In genomic region chr11:58647866-58648265, GRCh38 we compare ENCODE assay signal across 19 cellular contexts. TPM values are rescaled to one million over a fixed set of nuclear protein-coding genes. Genes with fewer than 3 reads are reported as not detected.
A peak's percentile ranks its signal among the peaks of the same experiment; 100 is the strongest.
DNase-seq lines count a peak whose midpoint lies in the region; ATAC-seq and TF ChIP-seq lines count a peak whose summit lies in the region.
"Had no signal": no experiment of that assay in that cellular context is flagged by ENCODE, and none has a peak within 500 bp of the region (broad histone marks: within the 10 kb centered on the region; RNA-seq: fewer than 3 reads in every experiment).

No MANE protein-coding gene starts in this region.

- peak overlapping the region; percentile 31 for H3K4me2 ChIP-seq in Karpas-422 (ENCODE audit: low read depth, low read length, poor library complexity, severe bottlenecking)

- H3K27me3 Mint-ChIP-seq in stimulated activated memory B cell treated with anti-CD40 and anti-IgM and Interleukin-4, amounts not matched to agents 10 μg/mL and 1 μg/mL and 100 μg/mL, for 72 hours: peaks cover 13% of the 10 kb centered on the region
- peaks cover 45% of the 10 kb centered on the region for H3K27me3 Mint-ChIP-seq in osteocyte (ENCODE audit: unreplicated experiment)
- H3K27me3 Mint-ChIP-seq: naive B cell; stimulated activated naive CD8-positive, alpha-beta T cell treated with anti-CD3 and anti-CD28 coated beads, Interleukin-15, Interleukin-2, amounts not matched to agents 100 ng/mL and 50 ng/mL, for 24 hours had no signal

- no peak overlapping the region for H3K4me3 ChIP-seq in Karpas-422 (ENCODE audit: low read length)
- H3K4me3 ChIP-seq in left lung: no peak overlapping the region
- H3K4me3 ChIP-seq: coronary artery, heart left ventricle, ovary, sigmoid colon, transverse colon had no signal

- TF ChIP-seq CTCF in osteocyte (IDR thresholded peaks at IDR 0.05) (no peak), left lung (IDR thresholded peaks at IDR 0.05) (no peak)

- no peaks in the 10 kb centered on the region for H4K20me1 ChIP-seq in Karpas-422 (ENCODE audit: insufficient read depth, low read depth, low read length)

- H3K9me2 ChIP-seq in Karpas-422 (replicated peaks; ENCODE audit: insufficient read depth, low read length): no peaks in the 10 kb centered on the region

- H2AFZ ChIP-seq in Karpas-422 (ENCODE audit: low read length): 0 out of 2 replicates have a peak overlapping the region, but pooled peaks have one; percentile 1

- peaks cover 8% of the 10 kb centered on the region for H3K36me3 Mint-ChIP-seq in stimulated activated memory B cell treated with anti-CD40 and anti-IgM and Interleukin-4, amounts not matched to agents 10 μg/mL and 1 μg/mL and 100 μg/mL, for 72 hours
- no peaks in the 10 kb centered on the region for H3K36me3 Mint-ChIP-seq in osteocyte (ENCODE audit: unreplicated experiment)
- H3K36me3 Mint-ChIP-seq: brain, naive B cell had no signal

- intact Hi-C loops in left lung (cut with DNase I): no loop called here

- peaks cover 27% of the 10 kb centered on the region for H3K4me1 Mint-ChIP-seq in stimulated activated memory B cell treated with anti-CD40 and anti-IgM and Interleukin-4, amounts not matched to agents 10 μg/mL and 1 μg/mL and 100 μg/mL, for 72 hours
- H3K4me1 Mint-ChIP-seq in osteocyte (ENCODE audit: unreplicated experiment): no peaks in the 10 kb centered on the region
- H3K4me1 Mint-ChIP-seq: brain had no signal

- peak overlapping the region; percentile 75 for H3K27ac Mint-ChIP-seq in stimulated activated memory B cell treated with anti-CD40 and anti-IgM and Interleukin-4, amounts not matched to agents 10 μg/mL and 1 μg/mL and 100 μg/mL, for 72 hours
- H3K27ac Mint-ChIP-seq in osteocyte (ENCODE audit: unreplicated experiment): no peak overlapping the region
- H3K27ac Mint-ChIP-seq: brain; stimulated activated naive CD8-positive, alpha-beta T cell treated with anti-CD3 and anti-CD28 coated beads, Interleukin-15, Interleukin-2, amounts not matched to agents 100 ng/mL and 50 ng/mL, for 24 hours had no signal

- no peaks in the 10 kb centered on the region for H3K36me3 ChIP-seq in Karpas-422 (ENCODE audit: insufficient read depth, low read length)
- H3K36me3 ChIP-seq in left lung: no peaks in the 10 kb centered on the region
- H3K36me3 ChIP-seq: heart left ventricle, ovary, sigmoid colon, transverse colon had no signal

- H3K27me3 ChIP-seq in Karpas-422 (ENCODE audit: low read length) (no peaks in the 10 kb centered on the region), left lung (no peaks in the 10 kb centered on the region)
- H3K27me3 ChIP-seq: heart left ventricle, ovary, sigmoid colon, transverse colon had no signal

- H3K4me1 ChIP-seq in Karpas-422 (ENCODE audit: low read length) (peaks cover 26% of the 10 kb centered on the region), left lung (no peaks in the 10 kb centered on the region)
- H3K4me1 ChIP-seq: sigmoid colon had no signal

- H3K27ac ChIP-seq in Karpas-422 (ENCODE audit: low read length) (peak overlapping the region; percentile 27; the same call in 1 of the 2 replicates), left lung (no peak overlapping the region)
- H3K27ac ChIP-seq: coronary artery, heart left ventricle, ovary, sigmoid colon, transverse colon had no signal

- DNase-seq in Karpas-422: peak; percentile 34
- DNase-seq in mucosa of gallbladder (ENCODE audit: low spot score): no peak
- DNase-seq in osteocyte (ENCODE audit: extremely low spot score, unreplicated experiment): no peak
- no peak for DNase-seq in left lung
- DNase-seq: activated CD4-positive, alpha-beta T cell treated with anti-CD3 and anti-CD28 coated beads for 1 hour; heart left ventricle; naive B cell; NCI-H1048; NCI-H1930; NCI-H446; ovary; sigmoid colon; transverse colon had no signal

- H3K9me3 Mint-ChIP-seq in stimulated activated memory B cell treated with anti-CD40 and anti-IgM and Interleukin-4, amounts not matched to agents 10 μg/mL and 1 μg/mL and 100 μg/mL, for 72 hours: peaks cover 3% of the 10 kb centered on the region
- peaks cover 5% of the 10 kb centered on the region for H3K9me3 Mint-ChIP-seq in osteocyte (ENCODE audit: unreplicated experiment)
- H3K9me3 Mint-ChIP-seq: stimulated activated naive CD8-positive, alpha-beta T cell treated with anti-CD3 and anti-CD28 coated beads, Interleukin-15, Interleukin-2, amounts not matched to agents 100 ng/mL and 50 ng/mL, for 24 hours had no signal

- H3K4me3 Mint-ChIP-seq in stimulated activated memory B cell treated with anti-CD40 and anti-IgM and Interleukin-4, amounts not matched to agents 10 μg/mL and 1 μg/mL and 100 μg/mL, for 72 hours: peak overlapping the region; percentile 32
- no peak overlapping the region for H3K4me3 Mint-ChIP-seq in osteocyte (ENCODE audit: unreplicated experiment)
- H3K4me3 Mint-ChIP-seq: brain; naive B cell; stimulated activated naive CD8-positive, alpha-beta T cell treated with anti-CD3 and anti-CD28 coated beads, Interleukin-15, Interleukin-2, amounts not matched to agents 100 ng/mL and 50 ng/mL, for 24 hours had no signal

- no peak overlapping the region for H3K9ac ChIP-seq in Karpas-422 (ENCODE audit: low read length)

- H3K9me3 ChIP-seq in Karpas-422 (ENCODE audit: low read length) (no peaks in the 10 kb centered on the region; the same call in 1 of the 2 replicates), left lung (peaks cover 0 to 15% of the 10 kb centered on the region in 2 donors)
- H3K9me3 ChIP-seq: ovary, sigmoid colon had no signal

- no peaks in the 10 kb centered on the region for H3K79me2 ChIP-seq in Karpas-422 (ENCODE audit: low read length)

- ATAC-seq in GM19351 (IDR thresholded peaks at IDR 0.05; ENCODE audit: unreplicated experiment): peak; percentile 3
- peak; percentile 6 for ATAC-seq in HG02852 (IDR thresholded peaks at IDR 0.05; ENCODE audit: unreplicated experiment)
- no peak for ATAC-seq in stimulated activated memory B cell treated with anti-CD40 and anti-IgM and Interleukin-4, amounts not matched to agents 10 μg/mL and 1 μg/mL and 100 μg/mL, for 72 hours
- no peak for ATAC-seq in left lung
- ATAC-seq: heart left ventricle had no signal

RNA-seq across cellular contexts. Expression of gene CNTF, which starts 25.4 kb away (rescaled TPM):
- 0.76 and 4.1 TPM in 2 replicates for total RNA-seq in Karpas-422 (2014; rRNA removed; shearing (Covaris generic); ENCODE audit: low replicate concordance)
- total RNA-seq in mucosa of gallbladder (0.60 TPM), osteocyte (1.1 and 1.6 TPM in 2 replicates), left lung (1 to 10 TPM in 1 of 2 donors, under 1 TPM in 1; 0.47 to 1.9 TPM)

Comparison
In these comparisons a context has a peak if more than half of its experiments do, and no peak if none do; other contexts are left out.
1. ATAC-seq: peak in GM19351 (single experiment) and HG02852 (single experiment); none in stimulated activated memory B cell treated with anti-CD40 and anti-IgM and Interleukin-4, amounts not matched to agents 10 μg/mL and 1 μg/mL and 100 μg/mL, for 72 hours (single experiment) and left lung (single experiment).